12 cellular contexts compared by ENCODE assay signal in genomic region chr1:112344754-112345423, GRCh38. TPM values are rescaled to one million over a fixed set of nuclear protein-coding genes. Genes with fewer than 3 reads are reported as not detected.
DNase-seq lines count a peak whose midpoint lies in the region; ATAC-seq and TF ChIP-seq lines count a peak whose summit lies in the region.
"Had no signal": no experiment of that assay in that cellular context is flagged by ENCODE, and none has a peak within 500 bp of the region (broad histone marks: within the 10 kb centered on the region; RNA-seq: fewer than 3 reads in every experiment).

No MANE protein-coding gene starts in this region.

- POLR2A ChIA-PET in naive thymus-derived CD4-positive, alpha-beta T cell (lab: Charles Lee): interaction anchor here (0.7 kb wide), 1 partner anchor 939 kb away, joined by 4 read pairs; no protein-coding TSS in a partner anchor

- intact Hi-C loops in naive thymus-derived CD4-positive, alpha-beta T cell (cut with micrococcal nuclease): no loop called here

- no peak overlapping the region for H3K27ac ChIP-seq in naive thymus-derived CD4-positive, alpha-beta T cell (ENCODE audit: low read depth, low read length)
- H3K27ac ChIP-seq: ascending aorta, C4-2B had no signal

- CTCF ChIA-PET in naive thymus-derived CD4-positive, alpha-beta T cell (lab: Charles Lee): interaction anchor here (0.9 kb wide), 1 partner anchor 13 kb away, joined by 4 read pairs; no protein-coding TSS in a partner anchor

- peaks cover 4% of the 10 kb centered on the region for H3K9me3 Mint-ChIP-seq in activated T-cell treated with anti-CD3 and anti-CD28 coated beads, Interleukin-2, amount 50 U/mL, for 4 hours
- H3K9me3 Mint-ChIP-seq in naive thymus-derived CD4-positive, alpha-beta T cell: peaks cover 0 to 14% (median 3%) of the 10 kb centered on the region in 11 donors

- H3K27me3 ChIP-seq in naive thymus-derived CD4-positive, alpha-beta T cell (ENCODE audit: control insufficient read depth in 2 of 2, insufficient read depth in 2 of 2, low read length in 2 of 2): no peaks in the 10 kb centered on the region
- H3K27me3 ChIP-seq: ascending aorta had no signal

- peak; percentile 73 for ATAC-seq in HG02938 (IDR thresholded peaks at IDR 0.05; ENCODE audit: unreplicated experiment)
- ATAC-seq in activated T-cell treated with anti-CD3 and anti-CD28 coated beads, Interleukin-2, amount 50 U/mL, for 4 hours: peak; percentile 50 to 53
- peak; percentile 87 for ATAC-seq in naive thymus-derived CD4-positive, alpha-beta T cell
- no peak for ATAC-seq in GM18519 (IDR thresholded peaks at IDR 0.05; ENCODE audit: low FRiP score, unreplicated experiment)

- no peaks in the 10 kb centered on the region for H3K36me3 ChIP-seq in naive thymus-derived CD4-positive, alpha-beta T cell (ENCODE audit: control insufficient read depth in 2 of 3, insufficient read depth in 3 of 3, low read length in 3 of 3)
- H3K36me3 ChIP-seq: ascending aorta had no signal

- H3K36me3 Mint-ChIP-seq in activated T-cell treated with anti-CD3 and anti-CD28 coated beads, Interleukin-2, amount 50 U/mL, for 4 hours (ENCODE audit: insufficient read depth): no peaks in the 10 kb centered on the region
- H3K36me3 Mint-ChIP-seq in naive thymus-derived CD4-positive, alpha-beta T cell: peaks cover 0 to 7% (median 0%) of the 10 kb centered on the region in 5 donors

- no peak overlapping the region for H3K4me3 Mint-ChIP-seq in activated T-cell treated with anti-CD3 and anti-CD28 coated beads, Interleukin-2, amount 50 U/mL, for 4 hours
- peak overlapping the region in 9 of 10 donors; percentile 10 to 65 (median 27) for H3K4me3 Mint-ChIP-seq in naive thymus-derived CD4-positive, alpha-beta T cell

- H3K27me3 Mint-ChIP-seq in activated T-cell treated with anti-CD3 and anti-CD28 coated beads, Interleukin-2, amount 50 U/mL, for 4 hours (ENCODE audit: low read depth): peaks cover 3% of the 10 kb centered on the region
- peaks cover 0 to 9% (median 2%) of the 10 kb centered on the region in 5 donors for H3K27me3 Mint-ChIP-seq in naive thymus-derived CD4-positive, alpha-beta T cell

- DNase-seq in GM12865 (ENCODE audit: low read depth) (peak; percentile 10), NCI-H774 (lab: John Stamatoyannopoulos, UW) (no peak), NCI-H1436 (lab: John Stamatoyannopoulos, UW) (no peak), SIG-M5 (lab: John Stamatoyannopoulos, UW) (no peak)
- no peak for DNase-seq in activated T-cell treated with anti-CD3 and anti-CD28 coated beads, Interleukin-2, amount 50 U/mL, for 4 hours
- peak in 7 of 9 donors; percentile 48 to 77 (median 72) for DNase-seq in naive thymus-derived CD4-positive, alpha-beta T cell
- DNase-seq: activated CD8-positive, alpha-beta memory T cell treated with anti-CD3 and anti-CD28 coated beads for 24 hours; foreskin melanocyte had no signal

- peaks cover 14% of the 10 kb centered on the region for H3K4me1 Mint-ChIP-seq in activated T-cell treated with anti-CD3 and anti-CD28 coated beads, Interleukin-2, amount 50 U/mL, for 4 hours (ENCODE audit: low read depth)
- H3K4me1 Mint-ChIP-seq in naive thymus-derived CD4-positive, alpha-beta T cell: peaks cover 11 to 23% (median 18%) of the 10 kb centered on the region in 7 donors

- no peaks in the 10 kb centered on the region for H3K9me3 ChIP-seq in naive thymus-derived CD4-positive, alpha-beta T cell (ENCODE audit: control insufficient read depth in 2 of 3, low read length in 3 of 3)
- H3K9me3 ChIP-seq: ascending aorta had no signal

- TF ChIP-seq CTCF in GM12865 (IDR thresholded peaks at IDR 0.05; ENCODE audit: insufficient read depth, low read depth, low read length, missing control alignments): no peak

- no peak overlapping the region for H3K4me3 ChIP-seq in GM12865 (ENCODE audit: low read depth, low read length)
- no peak overlapping the region for H3K4me3 ChIP-seq in naive thymus-derived CD4-positive, alpha-beta T cell (ENCODE audit: low read length)
- H3K4me3 ChIP-seq: ascending aorta had no signal

- peak overlapping the region; percentile 4 to 92 (median 81) for H3K27ac Mint-ChIP-seq in naive thymus-derived CD4-positive, alpha-beta T cell

- peaks cover 12 to 14% of the 10 kb centered on the region in 2 donors for H3K4me1 ChIP-seq in naive thymus-derived CD4-positive, alpha-beta T cell (ENCODE audit: control insufficient read depth in 2 of 2, insufficient read depth in 2 of 2, low read length in 2 of 2)
- H3K4me1 ChIP-seq: ascending aorta had no signal

RNA-seq across cellular contexts. Expression of gene CTTNBP2NL, which starts 51.1 kb away (rescaled TPM):
- total RNA-seq in activated T-cell treated with anti-CD3 and anti-CD28 coated beads, Interleukin-2, amount 50 U/mL, for 4 hours: 1 to 10 TPM in 2 of 3 donors, under 1 TPM in 1; 0.81 to 1.2 (median 1.1) TPM
- total RNA-seq in naive thymus-derived CD4-positive, alpha-beta T cell: 1 to 10 TPM in 2 of 5 experiments, under 1 TPM in 3; 0.32 to 1.8 (median 0.90) TPM
- polyA plus RNA-seq in naive thymus-derived CD4-positive, alpha-beta T cell: not detected

Comparison
In these comparisons a context has a peak if more than half of its experiments do, and no peak if none do; other contexts are left out.
1. DNase-seq: peak in GM12865 (single experiment) and naive thymus-derived CD4-positive, alpha-beta T cell (7 of 9); none in activated T-cell treated with anti-CD3 and anti-CD28 coated beads, Interleukin-2, amount 50 U/mL, for 4 hours (single experiment), NCI-H774 (single experiment), NCI-H1436 (single experiment) and SIG-M5 (single experiment).